In the genomic region with DNA sequence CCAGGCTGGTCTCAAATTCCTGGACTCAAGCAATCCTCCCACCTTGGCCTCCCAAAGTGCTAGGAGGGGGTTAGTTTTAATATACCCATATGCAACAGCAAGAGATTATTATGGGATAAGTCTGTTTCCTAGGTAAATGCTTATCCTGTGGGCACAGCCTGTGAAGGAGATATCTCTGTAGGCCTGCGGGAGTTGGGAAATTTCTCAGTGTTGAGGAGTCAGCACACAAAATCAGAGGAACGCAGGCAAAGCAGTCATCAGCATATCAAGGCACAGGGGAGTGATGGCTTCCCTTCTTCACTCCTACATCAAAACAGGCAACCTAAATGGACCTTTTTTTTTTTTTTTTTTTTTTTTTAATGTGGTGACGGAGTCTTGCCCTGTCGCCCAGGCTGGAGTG, we compare ENCODE assay signal across 8 cellular contexts.
"Had no signal": no experiment of that assay in that cellular context is flagged by ENCODE, and none has a peak within 500 bp of the region (broad histone marks: within the 10 kb centered on the region; RNA-seq: fewer than 3 reads in every experiment).

No MANE protein-coding gene starts in this region.

- H3K4me3 Mint-ChIP-seq: HFFc6, IgD-negative memory B cell had no signal

- H3K4me3 ChIP-seq: GM23248, HAP-1 had no signal

- H3K27me3 Mint-ChIP-seq: IgD-negative memory B cell had no signal

- H3K27ac Mint-ChIP-seq: HFFc6, IgD-negative memory B cell had no signal

- H3K4me1 ChIP-seq: HAP-1 had no signal

- H3K9me3 Mint-ChIP-seq: HFFc6, IgD-negative memory B cell had no signal

- H3K27ac ChIP-seq: GM23248, HL-60 had no signal

- H3K36me3 ChIP-seq: HAP-1 had no signal

- H2AFZ ChIP-seq: GM23248 had no signal

- H3K9ac ChIP-seq: GM23248 had no signal

- H3K36me3 Mint-ChIP-seq: IgD-negative memory B cell had no signal

- H3K9me3 ChIP-seq: HAP-1 had no signal

- DNase-seq: GM23248, GOT3, H7, HFFc6 had no signal

- ATAC-seq: HCT116 had no signal
